ENCODE assay signal across 1 cellular context in the genomic region with DNA sequence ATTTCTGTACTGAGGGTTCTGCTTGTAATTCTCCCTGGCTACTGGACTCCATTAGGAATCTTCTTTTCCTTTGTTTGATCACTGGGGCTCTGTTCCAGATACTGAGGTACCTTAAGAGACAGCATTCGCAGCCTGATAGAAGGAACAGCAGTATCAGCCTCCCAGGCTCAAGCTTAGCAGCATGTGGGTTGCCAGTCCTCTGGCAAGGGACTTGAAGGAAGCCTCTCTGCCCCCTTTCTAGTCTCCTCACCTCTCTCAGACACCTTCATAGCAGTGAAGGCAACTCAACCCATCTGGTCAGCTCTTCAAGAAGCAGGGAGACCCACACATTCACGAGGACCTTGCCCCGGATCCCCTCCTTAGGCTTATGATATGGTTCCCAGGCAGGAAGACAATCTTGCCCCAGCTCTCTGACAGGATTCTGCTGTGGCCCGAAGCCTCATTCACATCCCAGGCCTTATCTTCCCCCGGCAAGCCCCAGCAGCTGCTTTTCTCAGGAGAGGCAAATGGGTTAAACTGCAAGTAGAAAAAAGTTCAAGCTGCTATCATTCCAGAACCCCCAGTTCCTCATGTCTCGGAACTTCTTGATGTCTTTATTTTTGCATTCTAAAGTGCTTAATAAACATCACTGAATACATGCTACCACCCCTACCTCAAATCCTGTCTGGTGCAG.
TF ChIP-seq lines count a peak whose summit lies in the region.

No MANE protein-coding gene starts in this region.

TF ChIP-seq in K562, 482 proteins besides CTCF, POLR2A, EP300 and RAD21:
- TF ChIP-seq, protein P1, sequence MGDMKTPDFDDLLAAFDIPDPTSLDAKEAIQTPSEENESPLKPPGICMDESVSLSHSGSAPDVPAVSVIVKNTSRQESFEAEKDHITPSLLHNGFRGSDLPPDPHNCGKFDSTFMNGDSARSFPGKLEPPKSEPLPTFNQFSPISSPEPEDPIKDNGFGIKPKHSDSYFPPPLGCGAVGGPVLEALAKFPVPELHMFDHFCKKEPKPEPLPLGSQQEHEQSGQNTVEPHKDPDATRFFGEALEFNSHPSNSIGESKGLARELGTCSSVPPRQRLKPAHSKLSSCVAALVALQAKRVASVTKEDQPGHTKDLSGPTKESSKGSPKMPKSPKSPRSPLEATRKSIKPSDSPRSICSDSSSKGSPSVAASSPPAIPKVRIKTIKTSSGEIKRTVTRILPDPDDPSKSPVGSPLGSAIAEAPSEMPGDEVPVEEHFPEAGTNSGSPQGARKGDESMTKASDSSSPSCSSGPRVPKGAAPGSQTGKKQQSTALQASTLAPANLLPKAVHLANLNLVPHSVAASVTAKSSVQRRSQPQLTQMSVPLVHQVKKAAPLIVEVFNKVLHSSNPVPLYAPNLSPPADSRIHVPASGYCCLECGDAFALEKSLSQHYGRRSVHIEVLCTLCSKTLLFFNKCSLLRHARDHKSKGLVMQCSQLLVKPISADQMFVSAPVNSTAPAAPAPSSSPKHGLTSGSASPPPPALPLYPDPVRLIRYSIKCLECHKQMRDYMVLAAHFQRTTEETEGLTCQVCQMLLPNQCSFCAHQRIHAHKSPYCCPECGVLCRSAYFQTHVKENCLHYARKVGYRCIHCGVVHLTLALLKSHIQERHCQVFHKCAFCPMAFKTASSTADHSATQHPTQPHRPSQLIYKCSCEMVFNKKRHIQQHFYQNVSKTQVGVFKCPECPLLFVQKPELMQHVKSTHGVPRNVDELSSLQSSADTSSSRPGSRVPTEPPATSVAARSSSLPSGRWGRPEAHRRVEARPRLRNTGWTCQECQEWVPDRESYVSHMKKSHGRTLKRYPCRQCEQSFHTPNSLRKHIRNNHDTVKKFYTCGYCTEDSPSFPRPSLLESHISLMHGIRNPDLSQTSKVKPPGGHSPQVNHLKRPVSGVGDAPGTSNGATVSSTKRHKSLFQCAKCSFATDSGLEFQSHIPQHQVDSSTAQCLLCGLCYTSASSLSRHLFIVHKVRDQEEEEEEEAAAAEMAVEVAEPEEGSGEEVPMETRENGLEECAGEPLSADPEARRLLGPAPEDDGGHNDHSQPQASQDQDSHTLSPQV (IDR thresholded peaks at IDR 0.05): peak; percentile 10; the same call in 1 of the 2 replicates
- TF ChIP-seq, protein P2, sequence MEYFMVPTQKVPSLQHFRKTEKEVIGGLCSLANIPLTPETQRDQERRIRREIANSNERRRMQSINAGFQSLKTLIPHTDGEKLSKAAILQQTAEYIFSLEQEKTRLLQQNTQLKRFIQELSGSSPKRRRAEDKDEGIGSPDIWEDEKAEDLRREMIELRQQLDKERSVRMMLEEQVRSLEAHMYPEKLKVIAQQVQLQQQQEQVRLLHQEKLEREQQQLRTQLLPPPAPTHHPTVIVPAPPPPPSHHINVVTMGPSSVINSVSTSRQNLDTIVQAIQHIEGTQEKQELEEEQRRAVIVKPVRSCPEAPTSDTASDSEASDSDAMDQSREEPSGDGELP (CRISPR knock-in tag; IDR thresholded peaks at IDR 0.05; ENCODE audit: borderline replicate concordance): peak; percentile 52
- peak; percentile 71 for TF ChIP-seq TCF3 (CRISPR knock-in tag; IDR thresholded peaks at IDR 0.05)
- TF ChIP-seq NCOR1 (IDR thresholded peaks at IDR 0.05): peak; percentile 16; the same call in 1 of the 2 replicates
- TF ChIP-seq CBFA2T2 (conservative IDR thresholded peaks at IDR 0.05): peak; percentile 46; the same call in 1 of the 2 replicates
- TF ChIP-seq, protein P3, sequence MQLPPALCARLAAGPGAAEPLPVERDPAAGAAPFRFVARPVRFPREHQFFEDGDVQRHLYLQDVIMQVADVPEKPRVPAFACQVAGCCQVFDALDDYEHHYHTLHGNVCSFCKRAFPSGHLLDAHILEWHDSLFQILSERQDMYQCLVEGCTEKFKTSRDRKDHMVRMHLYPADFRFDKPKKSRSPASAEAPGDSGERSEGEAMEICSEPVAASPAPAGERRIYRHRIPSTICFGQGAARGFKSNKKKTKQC (CRISPR knock-in tag; IDR thresholded peaks at IDR 0.05): no peak
- TF ChIP-seq, protein P4, sequence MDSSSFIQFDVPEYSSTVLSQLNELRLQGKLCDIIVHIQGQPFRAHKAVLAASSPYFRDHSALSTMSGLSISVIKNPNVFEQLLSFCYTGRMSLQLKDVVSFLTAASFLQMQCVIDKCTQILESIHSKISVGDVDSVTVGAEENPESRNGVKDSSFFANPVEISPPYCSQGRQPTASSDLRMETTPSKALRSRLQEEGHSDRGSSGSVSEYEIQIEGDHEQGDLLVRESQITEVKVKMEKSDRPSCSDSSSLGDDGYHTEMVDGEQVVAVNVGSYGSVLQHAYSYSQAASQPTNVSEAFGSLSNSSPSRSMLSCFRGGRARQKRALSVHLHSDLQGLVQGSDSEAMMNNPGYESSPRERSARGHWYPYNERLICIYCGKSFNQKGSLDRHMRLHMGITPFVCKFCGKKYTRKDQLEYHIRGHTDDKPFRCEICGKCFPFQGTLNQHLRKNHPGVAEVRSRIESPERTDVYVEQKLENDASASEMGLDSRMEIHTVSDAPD (CRISPR knock-in tag; IDR thresholded peaks at IDR 0.05): no peak
- peak; percentile 56 for TF ChIP-seq ARID1B (IDR thresholded peaks at IDR 0.05)
- TF ChIP-seq CBFA2T3 (IDR thresholded peaks at IDR 0.05): peak; percentile 64
